ENCODE assay signal across 40 cellular contexts in genomic region chr12:128989287-128989686, GRCh38.
"Had no signal": no experiment of that assay in that cellular context is flagged by ENCODE, and none has a peak within 500 bp of the region (broad histone marks: within the 10 kb centered on the region; RNA-seq: fewer than 3 reads in every experiment).

No MANE protein-coding gene starts in this region.

- H3K27ac Mint-ChIP-seq: activated naive CD4-positive, alpha-beta T cell treated with anti-CD3 and anti-CD28 coated beads for 36 hours; activated naive CD4-positive, alpha-beta T cell treated with anti-CD3 and anti-CD28 coated beads, Interleukin-2, amount 10 ng/mL, durations not matched to agents 7 days and 5 days; activated naive CD4-positive, alpha-beta T cell treated with anti-CD3 and anti-CD28 coated beads, Interleukin-2, amount 50 U/mL, for 24 hours; activated naive CD4-positive, alpha-beta T cell treated with anti-CD3 and anti-CD28 coated beads, Interleukin-2, amount 50 U/mL, for 72 hours; activated naive CD8-positive, alpha-beta T cell; activated naive CD8-positive, alpha-beta T cell treated with anti-CD3 and anti-CD28 coated beads, Interleukin-2, amount 10 ng/mL, durations not matched to agents 7 days and 5 days; activated naive CD8-positive, alpha-beta T cell treated with anti-CD3 and anti-CD28 coated beads, Interleukin-2, amount 50 U/mL, for 24 hours; activated T-cell treated with anti-CD3 and anti-CD28 coated beads, Interleukin-2, amount 50 U/mL, for 24 hours; activated T-cell treated with anti-CD3 and anti-CD28 coated beads, Interleukin-2, amount 50 U/mL, for 72 hours; activated T-helper 1 cell treated with anti-CD3 and anti-CD28 coated beads, Interleukin-12 subunit alpha, Interleukin-12 subunit beta, Interleukin-2, Interleukin-4 antibody, amounts not matched to agents 30 ng/mL and 10 ng/mL and 1 ng/mL, durations not matched to agents 14 hours and 24 hours and 36 hours; activated T-helper 17 cell treated with anti-CD3 and anti-CD28 coated beads, Interleukin-2, amount 50 U/mL, for 72 hours; activated T-helper 2 cell treated with anti-CD3 and anti-CD28 coated beads, Interferon-gamma antibody, Interleukin-2, Interleukin-4, amounts not matched to agents 10 μg/mL and 5 μg/mL and 100 μg/mL, durations not matched to agents 14 hours and 24 hours and 36 hours; brain had no signal

- H3K9me3 ChIP-seq: adrenal gland, ascending aorta, body of pancreas had no signal

- H3K27ac ChIP-seq: adrenal gland, ascending aorta, body of pancreas, brain microvascular endothelial cell, breast epithelium, cardiac muscle cell had no signal

- DNase-seq: activated effector memory CD4-positive, alpha-beta T cell treated with anti-CD3 and anti-CD28 coated beads, Interleukin-2, amount 50 U/mL, for 16 hours; activated effector memory CD4-positive, alpha-beta T cell treated with Interleukin-2 at 50 U/mL for 16 hours; activated gamma-delta T cell; activated gamma-delta T cell treated with Interleukin-2 at 50 U/mL for 16 hours; activated naive CD4-positive, alpha-beta T cell; activated naive CD4-positive, alpha-beta T cell treated with anti-CD3 and anti-CD28 coated beads for 36 hours; activated naive CD4-positive, alpha-beta T cell treated with anti-CD3 and anti-CD28 coated beads, Interleukin-2, amount 10 ng/mL, durations not matched to agents 7 days and 5 days; activated naive CD4-positive, alpha-beta T cell treated with anti-CD3 and anti-CD28 coated beads, Interleukin-2, amount 50 U/mL, for 16 hours; activated naive CD4-positive, alpha-beta T cell treated with Interleukin-2 at 50 U/mL for 16 hours; activated naive CD8-positive, alpha-beta T cell treated with anti-CD3 and anti-CD28 coated beads for 36 hours; activated naive CD8-positive, alpha-beta T cell treated with anti-CD3 and anti-CD28 coated beads, Interleukin-2, amount 10 ng/mL, durations not matched to agents 7 days and 5 days; activated naive CD8-positive, alpha-beta T cell treated with anti-CD3 and anti-CD28 coated beads, Interleukin-2, amount 50 U/mL, for 24 hours; activated T-cell treated with anti-CD3 and anti-CD28 coated beads, Interleukin-2, amount 50 U/mL, for 1 hour; activated T-cell treated with anti-CD3 and anti-CD28 coated beads, Interleukin-2, amount 50 U/mL, for 24 hours; activated T-cell treated with anti-CD3 and anti-CD28 coated beads, Interleukin-2, amount 50 U/mL, for 4 hours; activated T-cell treated with anti-CD3 and anti-CD28 coated beads, Interleukin-2, amount 50 U/mL, for 48 hours; activated T-cell treated with anti-CD3 and anti-CD28 coated beads, Interleukin-2, amount 50 U/mL, for 72 hours; adrenal gland; amniotic stem cell; amygdala; anterior cingulate cortex; aorta; body of pancreas; brain microvascular endothelial cell; caudate nucleus; central memory CD4-positive, alpha-beta T cell; cerebellar nuclear complex had no signal

- H3K27me3 ChIP-seq: adrenal gland, ascending aorta, body of pancreas, brain microvascular endothelial cell, breast epithelium, cardiac muscle cell had no signal

- ATAC-seq: activated naive CD4-positive, alpha-beta T cell treated with anti-CD3 and anti-CD28 coated beads, Interleukin-2, amount 50 U/mL, for 72 hours; activated naive CD8-positive, alpha-beta T cell treated with anti-CD3 and anti-CD28 coated beads, Interleukin-2, amount 50 U/mL, for 24 hours; activated T-cell treated with anti-CD3 and anti-CD28 coated beads, Interleukin-2, amount 50 U/mL, for 4 hours; activated T-cell treated with anti-CD3 and anti-CD28 coated beads, Interleukin-2, amount 50 U/mL, for 72 hours; activated T-helper 17 cell treated with anti-CD3 and anti-CD28 coated beads, Interleukin-2, amount 50 U/mL, for 72 hours; body of pancreas had no signal

- H3K4me3 ChIP-seq: adrenal gland, ascending aorta, body of pancreas, breast epithelium, cardiac muscle cell had no signal

- H3K4me1 Mint-ChIP-seq: activated naive CD4-positive, alpha-beta T cell treated with anti-CD3 and anti-CD28 coated beads, Interleukin-2, amount 10 ng/mL, durations not matched to agents 7 days and 5 days; activated naive CD4-positive, alpha-beta T cell treated with anti-CD3 and anti-CD28 coated beads, Interleukin-2, amount 50 U/mL, for 24 hours; activated naive CD8-positive, alpha-beta T cell treated with anti-CD3 and anti-CD28 coated beads for 36 hours; activated naive CD8-positive, alpha-beta T cell treated with anti-CD3 and anti-CD28 coated beads, Interleukin-2, amount 10 ng/mL, durations not matched to agents 7 days and 5 days; activated naive CD8-positive, alpha-beta T cell treated with anti-CD3 and anti-CD28 coated beads, Interleukin-2, amount 50 U/mL, for 24 hours; activated T-helper 17 cell treated with anti-CD3 and anti-CD28 coated beads, Interleukin-2, amount 50 U/mL, for 72 hours; brain; central memory CD8-positive, alpha-beta T cell had no signal

- H3K36me3 Mint-ChIP-seq: activated naive CD4-positive, alpha-beta T cell treated with anti-CD3 and anti-CD28 coated beads, Interleukin-2, amount 10 ng/mL, durations not matched to agents 7 days and 5 days; activated naive CD4-positive, alpha-beta T cell treated with anti-CD3 and anti-CD28 coated beads, Interleukin-2, amount 50 U/mL, for 24 hours; activated naive CD8-positive, alpha-beta T cell; activated naive CD8-positive, alpha-beta T cell treated with anti-CD3 and anti-CD28 coated beads for 36 hours; activated naive CD8-positive, alpha-beta T cell treated with anti-CD3 and anti-CD28 coated beads, Interleukin-2, amount 10 ng/mL, durations not matched to agents 7 days and 5 days; brain had no signal

- FAIRE-seq: astrocyte, bronchial epithelial cell had no signal

- H3K27me3 Mint-ChIP-seq: activated naive CD4-positive, alpha-beta T cell treated with anti-CD3 and anti-CD28 coated beads, Interleukin-2, amount 10 ng/mL, durations not matched to agents 7 days and 5 days; activated naive CD8-positive, alpha-beta T cell treated with anti-CD3 and anti-CD28 coated beads, Interleukin-2, amount 10 ng/mL, durations not matched to agents 7 days and 5 days; activated T-helper 17 cell treated with anti-CD3 and anti-CD28 coated beads, Interleukin-2, amount 50 U/mL, for 72 hours; brain had no signal

- H3K4me3 Mint-ChIP-seq: activated naive CD4-positive, alpha-beta T cell treated with anti-CD3 and anti-CD28 coated beads for 36 hours; activated naive CD4-positive, alpha-beta T cell treated with anti-CD3 and anti-CD28 coated beads, Interleukin-2, amount 10 ng/mL, durations not matched to agents 7 days and 5 days; activated naive CD4-positive, alpha-beta T cell treated with anti-CD3 and anti-CD28 coated beads, Interleukin-2, amount 50 U/mL, for 24 hours; activated naive CD8-positive, alpha-beta T cell; activated naive CD8-positive, alpha-beta T cell treated with anti-CD3 and anti-CD28 coated beads for 36 hours; activated naive CD8-positive, alpha-beta T cell treated with anti-CD3 and anti-CD28 coated beads, Interleukin-2, amount 10 ng/mL, durations not matched to agents 7 days and 5 days; activated naive CD8-positive, alpha-beta T cell treated with anti-CD3 and anti-CD28 coated beads, Interleukin-2, amount 50 U/mL, for 24 hours; activated T-cell treated with anti-CD3 and anti-CD28 coated beads, Interleukin-2, amount 50 U/mL, for 24 hours; activated T-cell treated with anti-CD3 and anti-CD28 coated beads, Interleukin-2, amount 50 U/mL, for 4 hours; activated T-cell treated with anti-CD3 and anti-CD28 coated beads, Interleukin-2, amount 50 U/mL, for 72 hours; activated T-helper 1 cell treated with anti-CD3 and anti-CD28 coated beads, Interleukin-12 subunit alpha, Interleukin-12 subunit beta, Interleukin-2, Interleukin-4 antibody, amounts not matched to agents 30 ng/mL and 10 ng/mL and 1 ng/mL, durations not matched to agents 14 hours and 24 hours and 36 hours; activated T-helper 17 cell treated with anti-CD3 and anti-CD28 coated beads, Interleukin-2, amount 50 U/mL, for 72 hours; brain; central memory CD8-positive, alpha-beta T cell had no signal

- H3K36me3 ChIP-seq: adrenal gland, ascending aorta, brain microvascular endothelial cell, breast epithelium, cardiac muscle cell had no signal

- H3K9me3 Mint-ChIP-seq: activated T-cell treated with anti-CD3 and anti-CD28 coated beads, Interleukin-2, amount 50 U/mL, for 24 hours; activated T-cell treated with anti-CD3 and anti-CD28 coated beads, Interleukin-2, amount 50 U/mL, for 4 hours; activated T-helper 1 cell treated with anti-CD3 and anti-CD28 coated beads, Interleukin-12 subunit alpha, Interleukin-12 subunit beta, Interleukin-2, Interleukin-4 antibody, amounts not matched to agents 30 ng/mL and 10 ng/mL and 1 ng/mL, durations not matched to agents 14 hours and 24 hours and 36 hours; activated T-helper 2 cell treated with anti-CD3 and anti-CD28 coated beads, Interferon-gamma antibody, Interleukin-2, Interleukin-4, amounts not matched to agents 10 μg/mL and 5 μg/mL and 100 μg/mL, durations not matched to agents 14 hours and 24 hours and 36 hours; central memory CD8-positive, alpha-beta T cell had no signal

- H3K4me1 ChIP-seq: adrenal gland, ascending aorta, body of pancreas, breast epithelium had no signal
